ENCODE assay signal across 11 cellular contexts in the genomic region with DNA sequence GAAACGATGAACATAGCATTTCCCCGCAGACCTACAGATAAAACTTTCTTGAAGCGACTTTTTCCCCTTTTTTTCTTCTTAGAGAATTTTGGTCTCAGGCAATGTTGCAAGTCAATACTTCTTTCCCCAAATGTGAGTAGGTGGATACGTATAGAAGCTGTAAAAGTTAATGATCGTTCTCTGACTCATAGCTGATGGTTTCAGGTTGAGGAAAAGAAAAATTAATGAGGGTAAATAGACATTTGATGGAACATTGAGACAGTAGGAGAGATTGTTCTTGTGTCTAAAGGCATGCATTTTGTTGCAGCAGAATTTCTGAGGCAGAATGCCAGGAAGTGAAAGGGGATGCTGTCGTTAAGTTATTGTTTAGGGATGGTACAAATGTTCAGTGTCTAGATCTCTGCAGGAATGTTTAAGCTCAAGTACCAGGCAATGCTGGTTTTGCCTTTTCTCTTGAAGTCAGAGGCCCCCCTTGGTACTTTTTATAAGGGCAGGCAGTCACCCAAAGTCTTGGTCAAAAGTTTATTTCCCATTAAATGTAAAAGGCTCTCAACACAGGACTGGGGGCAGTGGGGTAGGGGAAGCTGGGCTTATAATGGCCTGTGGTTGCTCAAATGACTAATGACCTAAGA. TPM values are rescaled to one million over a fixed set of nuclear protein-coding genes. Genes with fewer than 3 reads are reported as not detected.
A peak's percentile ranks its signal among the peaks of the same experiment; 100 is the strongest.
DNase-seq lines count a peak whose midpoint lies in the region; ATAC-seq and TF ChIP-seq lines count a peak whose summit lies in the region.
"Had no signal": no experiment of that assay in that cellular context is flagged by ENCODE, and none has a peak within 500 bp of the region (broad histone marks: within the 10 kb centered on the region; RNA-seq: fewer than 3 reads in every experiment).

No MANE protein-coding gene starts in this region.

- DNase-seq in AG10803 (ENCODE audit: low read depth): peak; percentile 68
- DNase-seq in colonic mucosa: no peak
- no peak for DNase-seq in head of caudate nucleus
- DNase-seq in right lobe of liver: no peak
- DNase-seq: activated CD4-positive, CD25-positive, alpha-beta regulatory T cell treated with anti-CD3 and anti-CD28 coated beads, Interleukin-2, amount 50 U/mL, for 72 hours; NCI-H187; pancreas had no signal

- no peak overlapping the region for H3K27ac Mint-ChIP-seq in activated T-helper 17 cell treated with anti-CD3 and anti-CD28 coated beads, Interleukin-2, amount 50 U/mL, for 72 hours

- no peak for TF ChIP-seq POLR2A in right lobe of liver (IDR thresholded peaks at IDR 0.05)

- no peak overlapping the region for H2AFZ ChIP-seq in Loucy (ENCODE audit: low read length)

- H3K4me3 ChIP-seq in AG10803 (ENCODE audit: low read length) (no peak overlapping the region), Loucy (ENCODE audit: low read length, poor library complexity, severe bottlenecking) (no peak overlapping the region), colonic mucosa (no peak overlapping the region), mesodermal cell (ENCODE audit: extremely low read depth, insufficient read depth, low read length, poor library complexity, severe bottlenecking) (no peak overlapping the region), right lobe of liver (no peak overlapping the region)
- H3K4me3 ChIP-seq: pancreas had no signal

- no peaks in the 10 kb centered on the region for H3K9me3 Mint-ChIP-seq in activated T-helper 17 cell treated with anti-CD3 and anti-CD28 coated beads, Interleukin-2, amount 50 U/mL, for 72 hours

- H3F3A ChIP-seq in Loucy (ENCODE audit: low read depth): 0 out of 2 replicates have a peak, but pooled peaks cover 4% of the 10 kb centered on the region

- peak overlapping the region; percentile 43 for H3K4me2 ChIP-seq in Loucy (ENCODE audit: low read depth, low read length, poor library complexity, severe bottlenecking)

- H3K9me2 ChIP-seq in Loucy (replicated peaks; ENCODE audit: low read depth, low read length): no peaks in the 10 kb centered on the region

- TF ChIP-seq CTCF in AG10803 (conservative IDR thresholded peaks at IDR 0.05; ENCODE audit: low read length) (no peak), Loucy (conservative IDR thresholded peaks at IDR 0.05; ENCODE audit: low read length) (no peak), colonic mucosa (IDR thresholded peaks at IDR 0.05) (no peak), right lobe of liver (IDR thresholded peaks at IDR 0.05) (no peak)

- no peak overlapping the region for H3K4me3 Mint-ChIP-seq in activated T-helper 17 cell treated with anti-CD3 and anti-CD28 coated beads, Interleukin-2, amount 50 U/mL, for 72 hours

- H4K20me1 ChIP-seq in Loucy (ENCODE audit: insufficient read depth, low read length, poor library complexity, severe bottlenecking): peaks cover 26% of the 10 kb centered on the region

- no peaks in the 10 kb centered on the region for H3K36me3 ChIP-seq in Loucy (ENCODE audit: insufficient read depth, low read length)
- no peaks in the 10 kb centered on the region for H3K36me3 ChIP-seq in colonic mucosa
- peaks cover 21% of the 10 kb centered on the region for H3K36me3 ChIP-seq in mesodermal cell (ENCODE audit: control insufficient read depth, insufficient read depth, low read length)
- H3K36me3 ChIP-seq in right lobe of liver: peaks cover 0 to 11% (median 0%) of the 10 kb centered on the region in 4 donors
- H3K36me3 ChIP-seq: pancreas had no signal

- peaks cover 13% of the 10 kb centered on the region for H3K4me1 Mint-ChIP-seq in activated T-helper 17 cell treated with anti-CD3 and anti-CD28 coated beads, Interleukin-2, amount 50 U/mL, for 72 hours

- no peaks in the 10 kb centered on the region for H3K27me3 ChIP-seq in Loucy (ENCODE audit: insufficient read depth, low read length, poor library complexity, severe bottlenecking)
- no peaks in the 10 kb centered on the region for H3K27me3 ChIP-seq in colonic mucosa
- no peaks in the 10 kb centered on the region for H3K27me3 ChIP-seq in right lobe of liver
- H3K27me3 ChIP-seq: pancreas had no signal

- peaks cover 30% of the 10 kb centered on the region for H3K79me2 ChIP-seq in Loucy (ENCODE audit: insufficient read depth, low read length)

- peaks cover 37% of the 10 kb centered on the region for H3K4me1 ChIP-seq in Loucy (ENCODE audit: insufficient read depth, low read length, poor library complexity, severe bottlenecking)
- H3K4me1 ChIP-seq in colonic mucosa: peaks cover 22% of the 10 kb centered on the region
- peaks cover 92% of the 10 kb centered on the region for H3K4me1 ChIP-seq in mesodermal cell (ENCODE audit: control insufficient read depth, insufficient read depth, low read length, poor library complexity, severe bottlenecking)
- peaks cover 0 to 25% (median 12%) of the 10 kb centered on the region in 4 donors for H3K4me1 ChIP-seq in right lobe of liver

- intact Hi-C loops in colonic mucosa (cut with DNase I): loop anchor here (10.0 kb wide), 1 partner anchor 135 kb away; no protein-coding TSS in a partner anchor
- intact Hi-C loops in head of caudate nucleus (cut with DNase I): loop anchor here (10.0 kb wide), 1 partner anchor 235 kb away; no protein-coding TSS in a partner anchor
- intact Hi-C loops in right lobe of liver (cut with DNase I): no loop called here

- WGBS in mesodermal cell (ENCODE audit: insufficient coverage in 2 of 2), 2 experiments: 67 to 68% methylated on average over 1 to 4 of the region's 6 CpGs
- WGBS in right lobe of liver (ENCODE audit: insufficient coverage, low coverage, low lambda C conversion rate, missing lambda C conversion rate): 77% methylated on average over 6 of the region's 6 CpGs

- H3K9ac ChIP-seq in Loucy (ENCODE audit: low read depth, low read length, poor library complexity, severe bottlenecking): no peak overlapping the region
- no peak overlapping the region for H3K9ac ChIP-seq in colonic mucosa (ENCODE audit: low read depth in 2 of 2, low read length in 2 of 2)

- H3K27ac ChIP-seq in colonic mucosa (peak overlapping the region; percentile 34), mesodermal cell (ENCODE audit: low read depth, low read length, severe bottlenecking) (peak overlapping the region; percentile 73), right lobe of liver (no peak overlapping the region)
- H3K27ac ChIP-seq: pancreas had no signal

- ATAC-seq in GM18867 (IDR thresholded peaks at IDR 0.05; ENCODE audit: unreplicated experiment): no peak
- ATAC-seq in activated T-helper 17 cell treated with anti-CD3 and anti-CD28 coated beads, Interleukin-2, amount 50 U/mL, for 72 hours (replicated peaks): no peak
- no peak for ATAC-seq in right lobe of liver
- ATAC-seq: pancreas had no signal

- no peaks in the 10 kb centered on the region for H3K36me3 Mint-ChIP-seq in activated T-helper 17 cell treated with anti-CD3 and anti-CD28 coated beads, Interleukin-2, amount 50 U/mL, for 72 hours (ENCODE audit: low read depth)

- H3K27me3 Mint-ChIP-seq in activated T-helper 17 cell treated with anti-CD3 and anti-CD28 coated beads, Interleukin-2, amount 50 U/mL, for 72 hours: peaks cover 46% of the 10 kb centered on the region

- no peaks in the 10 kb centered on the region for H3K9me3 ChIP-seq in Loucy (ENCODE audit: insufficient read depth, low read depth, low read length)
- H3K9me3 ChIP-seq in colonic mucosa: no peaks in the 10 kb centered on the region
- H3K9me3 ChIP-seq in mesodermal cell (ENCODE audit: control insufficient read depth, low read length): no peaks in the 10 kb centered on the region
- H3K9me3 ChIP-seq in right lobe of liver: no peaks in the 10 kb centered on the region
- H3K9me3 ChIP-seq: pancreas had no signal

RNA-seq across cellular contexts. Expression of gene TCF7L2, which starts 9.3 kb away (rescaled TPM):
- total RNA-seq in colonic mucosa (10 to 100 TPM; 65.1 to 98.9 TPM), right lobe of liver (10 to 100 TPM in 5 of 6 experiments, 1 to 10 TPM in 1; 9.4 to 33.2 (median 16.7) TPM)
- polyA plus RNA-seq in mesodermal cell (2013, experiment 1 of 2): 26.1 TPM
- 21.6 TPM for polyA plus RNA-seq in mesodermal cell (2013, experiment 2 of 2)
- total RNA-seq in activated T-helper 17 cell treated with anti-CD3 and anti-CD28 coated beads, Interleukin-2, amount 50 U/mL, for 72 hours: 1 to 10 TPM; 1.1 to 4.7 TPM

Comparison
In these comparisons a context has a peak if more than half of its experiments do, and no peak if none do; other contexts are left out.
1. H3K27ac ChIP-seq: peak in colonic mucosa (single experiment) and mesodermal cell (single experiment); none in right lobe of liver (0 of 3).
2. intact Hi-C loops: an anchor here in colonic mucosa (10.0 kb wide) and head of caudate nucleus (10.0 kb wide); none called in right lobe of liver.